Comparison of ENCODE assay signal across 1 cellular context in the genomic region with DNA sequence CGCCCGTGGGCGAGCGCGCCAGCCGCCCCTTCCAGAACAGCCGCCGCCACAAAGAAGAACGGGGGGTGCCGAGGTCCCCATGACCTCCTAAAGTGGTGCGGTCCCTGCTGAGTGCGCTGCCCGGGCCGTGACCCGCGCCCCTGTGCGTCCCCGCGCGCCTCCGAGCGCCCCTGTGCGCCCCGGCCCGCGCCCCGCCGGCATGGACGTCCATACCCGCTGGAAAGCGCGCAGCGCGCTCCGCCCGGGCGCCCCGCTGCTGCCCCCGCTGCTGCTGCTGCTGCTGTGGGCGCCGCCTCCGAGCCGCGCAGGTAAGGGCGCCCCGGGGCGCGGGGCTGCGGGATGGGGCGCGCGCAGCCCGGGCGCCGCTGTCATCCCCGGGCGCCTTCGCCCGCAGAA.
TF ChIP-seq lines count a peak whose summit lies in the region.

No MANE protein-coding gene starts in this region.

TF ChIP-seq in H1, 55 proteins besides CTCF, POLR2A, EP300 and RAD21:
- TF ChIP-seq KDM4A (IDR thresholded peaks at IDR 0.05; ENCODE audit: low read depth, low read length, severe bottlenecking) (peak; percentile 98), RBBP5 (IDR thresholded peaks at IDR 0.05; ENCODE audit: borderline replicate concordance, low read depth, low read length) (peak; percentile 16; the same call in 1 of the 2 replicates), BACH1 (IDR thresholded peaks at IDR 0.05; ENCODE audit: low read length) (no peak), RXRA (IDR thresholded peaks at IDR 0.05; ENCODE audit: insufficient read depth, low read depth, low read length) (no peak), HDAC2 (IDR thresholded peaks at IDR 0.05; ENCODE audit: borderline replicate concordance in 1 of 2, low read depth in 2 of 2, low read length in 2 of 2) (no peak), MAFK (IDR thresholded peaks at IDR 0.05; ENCODE audit: low read depth, low read length) (no peak), POLR2AphosphoS5 (IDR thresholded peaks at IDR 0.05; ENCODE audit: low read depth, low read length) (no peak), ASH2L (IDR thresholded peaks at IDR 0.05; ENCODE audit: low read length) (no peak), SP2 (IDR thresholded peaks at IDR 0.05; ENCODE audit: low read length) (no peak), NRF1 (IDR thresholded peaks at IDR 0.05; ENCODE audit: low read depth, low read length) (no peak), SIN3A (conservative IDR thresholded peaks at IDR 0.05 in 1 of 2, IDR thresholded peaks at IDR 0.05 in 1 of 2; ENCODE audit: low read depth in 1 of 2, low read length in 2 of 2) (no peak)
TF ChIP-seq in H1: peak in this region for 2.
